In genomic region chr18:68714707-68715496, GRCh38 we compare ENCODE assay signal across 8 cellular contexts. TPM values are rescaled to one million over a fixed set of nuclear protein-coding genes. Genes with fewer than 3 reads are reported as not detected.
DNase-seq lines count a peak whose midpoint lies in the region; ATAC-seq and TF ChIP-seq lines count a peak whose summit lies in the region.

TSS of gene TMX3 (minus strand) at chr18:68715108. CDS start at chr18:68714981, 127 bp downstream.

- peak; percentile 94 for ATAC-seq in GM21576 (IDR thresholded peaks at IDR 0.05; ENCODE audit: unreplicated experiment)
- ATAC-seq in PC-3: peak; percentile 96

- H2AFZ ChIP-seq in PC-3 (ENCODE audit: low read length): peak within 1 kb of the TSS; percentile 96

- peak within 1 kb of the TSS; percentile 94 for H3K4me2 ChIP-seq in PC-3 (ENCODE audit: low read length)

- TF ChIP-seq CTCF in PC-3 (conservative IDR thresholded peaks at IDR 0.05; ENCODE audit: low read depth, low read length): no peak
- no peak for TF ChIP-seq CTCF in epithelial cell of proximal tubule (conservative IDR thresholded peaks at IDR 0.05; ENCODE audit: low read depth, low read length)

- H3K27ac ChIP-seq in PC-3 (ENCODE audit: low read length) (peak within 1 kb of the TSS; percentile 72), mucosa of rectum (ENCODE audit: low read depth in 2 of 2, low read length in 2 of 2) (peak within 1 kb of the TSS; percentile 58 to 74)

- DNase-seq in DMS114 treated with DMSO at 0.1 percent for 48 hours (lab: John Stamatoyannopoulos, UW; ENCODE audit: unreplicated experiment): peak; percentile 79
- DNase-seq in PC-3: peak; percentile 97
- DNase-seq in activated T-cell treated with anti-CD3 and anti-CD28 coated beads for 48 hours (ENCODE audit: low read depth): peak; percentile 92
- DNase-seq in epithelial cell of proximal tubule (ENCODE audit: low read depth): peak; percentile 54
- DNase-seq in stimulated activated CD8-positive, alpha-beta memory T cell treated with anti-CD3 and anti-CD28 coated beads, Interleukin-4, amount 100 ng/mL, for 48 hours: peak; percentile 93

- CTCF ChIA-PET in PC-3 (lab: Charles Lee): no interaction called here

- H3K36me3 ChIP-seq in PC-3 (ENCODE audit: low read depth, low read length): peaks cover 24% of the 10 kb centered on the region
- peaks cover 14 to 20% of the 10 kb centered on the region in 2 donors for H3K36me3 ChIP-seq in mucosa of rectum (ENCODE audit: control insufficient read depth in 2 of 2, insufficient read depth in 2 of 2, low read length in 2 of 2)

- H3K4me1 ChIP-seq in PC-3 (ENCODE audit: insufficient read depth, low read length) (peaks cover 16% of the 10 kb centered on the region), mucosa of rectum (ENCODE audit: control insufficient read depth in 2 of 2, insufficient read depth in 2 of 2, low read length in 2 of 2) (peaks cover 2 to 5% of the 10 kb centered on the region in 2 donors)

- POLR2A ChIA-PET in PC-3 (lab: Charles Lee; ENCODE audit: unreplicated experiment): no interaction called here

- H4K20me1 ChIP-seq in PC-3 (ENCODE audit: low read length): peaks cover 17% of the 10 kb centered on the region; the same call in 1 of the 2 replicates

- no peaks in the 10 kb centered on the region for H3F3A ChIP-seq in PC-3 (ENCODE audit: low read length, unreplicated experiment)

- no peaks in the 10 kb centered on the region for H3K27me3 ChIP-seq in PC-3 (ENCODE audit: low read length)
- no peaks in the 10 kb centered on the region for H3K27me3 ChIP-seq in mucosa of rectum (ENCODE audit: control insufficient read depth in 2 of 2, insufficient read depth in 2 of 2, low read length in 2 of 2)

- no peak for TF ChIP-seq RAD21 in Ishikawa (IDR thresholded peaks at IDR 0.05; ENCODE audit: low read depth)

- no TSS peak for BruUV-seq in PC-3 (replicated peaks; lab: Mats Ljungman, UMichigan)

- no peaks in the 10 kb centered on the region for H3K9me2 ChIP-seq in PC-3 (replicated peaks; ENCODE audit: low read length)

- H3K4me3 ChIP-seq in PC-3 (ENCODE audit: low read length) (peak within 1 kb of the TSS; percentile 91), epithelial cell of proximal tubule (ENCODE audit: low read depth, low read length) (peak within 1 kb of the TSS; percentile 89), mucosa of rectum (ENCODE audit: low read length in 2 of 2) (peak within 1 kb of the TSS; percentile 95)

- intact Hi-C loops in PC-3 (cut with micrococcal nuclease): loop anchor here (1.0 kb wide), 1 partner anchor 19 kb away; no protein-coding TSS in a partner anchor

- H3K9me3 ChIP-seq in PC-3 (ENCODE audit: low read length) (no peaks in the 10 kb centered on the region), mucosa of rectum (ENCODE audit: control insufficient read depth in 2 of 2, low read length in 2 of 2) (no peaks in the 10 kb centered on the region)

- H3K79me2 ChIP-seq in PC-3 (ENCODE audit: low read length): peaks cover 56% of the 10 kb centered on the region

- H3K9ac ChIP-seq in PC-3 (ENCODE audit: low read length): peak within 1 kb of the TSS; percentile 98
- H3K9ac ChIP-seq in mucosa of rectum (ENCODE audit: low read depth in 1 of 2, low read length in 2 of 2): peak within 1 kb of the TSS; percentile 80 to 82

- TF ChIP-seq EP300 in Ishikawa (IDR thresholded peaks at IDR 0.05; ENCODE audit: borderline replicate concordance): peak; percentile 60; the same call in 1 of the 2 replicates

TF ChIP-seq in Ishikawa, 13 proteins besides CTCF, POLR2A, EP300 and RAD21:
- TF ChIP-seq TEAD4 (IDR thresholded peaks at IDR 0.05) (peak; percentile 59), MAX (IDR thresholded peaks at IDR 0.05) (peak; percentile 96), YY1 (IDR thresholded peaks at IDR 0.05; ENCODE audit: low read depth) (peak; percentile 72), EGR1 (IDR thresholded peaks at IDR 0.05) (no peak), TAF1 (IDR thresholded peaks at IDR 0.05; ENCODE audit: low read depth) (peak; percentile 74), TCF12 (IDR thresholded peaks at IDR 0.05; ENCODE audit: low read depth) (peak; percentile 53; the same call in 1 of the 2 replicates)
TF ChIP-seq in Ishikawa: peak in this region for 5.

RNA-seq across cellular contexts. Expression of gene TMX3, which starts in this region (rescaled TPM):
- 39.1 and 50.1 TPM in 2 replicates for total RNA-seq in PC-3 (2014; rRNA removed)
- total RNA-seq in epithelial cell of proximal tubule: 28.4 and 30.8 TPM in 2 replicates

Comparison
In these comparisons a context has a peak if more than half of its experiments do, and no peak if none do; other contexts are left out.
1. Peak in every context shown above with its lines: DNase-seq, ATAC-seq, H3K4me3 ChIP-seq and H3K27ac ChIP-seq.